8 cellular contexts compared by ENCODE assay signal in the genomic region with DNA sequence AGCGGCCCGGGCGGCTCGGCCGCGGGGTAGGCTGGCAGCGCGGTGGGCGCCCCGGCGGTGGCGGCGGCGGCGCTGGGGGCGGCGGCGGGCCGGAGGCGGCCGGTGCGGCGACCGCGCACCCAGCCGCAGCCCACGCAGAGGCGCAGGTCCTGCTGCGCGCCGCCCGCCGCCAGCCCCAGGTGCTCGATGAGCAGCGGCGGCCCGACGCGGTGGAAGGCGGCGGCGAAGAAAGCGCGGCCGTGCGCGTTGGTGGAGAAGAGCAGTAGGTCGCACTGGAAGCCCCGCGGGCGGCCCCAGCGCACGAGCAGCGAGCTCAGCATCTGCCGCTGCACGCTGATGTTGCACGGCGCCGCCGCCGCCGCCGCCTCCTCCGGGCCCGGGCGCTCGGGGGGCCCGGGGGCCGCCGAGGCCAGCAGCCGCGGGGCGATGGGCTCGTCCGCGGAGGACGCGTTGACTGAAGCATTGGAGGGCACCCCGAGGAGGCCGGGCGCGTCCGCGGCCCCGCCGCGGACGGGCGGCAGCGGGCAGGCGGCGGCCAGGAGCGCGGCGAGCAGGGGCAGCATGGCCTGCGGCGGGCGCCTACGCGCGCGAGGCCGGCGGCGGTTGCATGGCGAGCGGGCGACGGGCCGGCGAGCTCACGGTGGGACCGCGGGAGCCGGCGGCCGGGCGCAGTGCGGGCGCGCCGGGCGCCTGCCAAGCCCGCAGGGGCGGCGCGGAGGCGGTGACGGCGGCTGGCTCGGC. TPM values are rescaled to one million over a fixed set of nuclear protein-coding genes. Genes with fewer than 3 reads are reported as not detected.
DNase-seq lines count a peak whose midpoint lies in the region; TF ChIP-seq lines count a peak whose summit lies in the region.

No MANE protein-coding gene starts in this region.

- H3K4ac ChIP-seq in neuronal stem cell (ENCODE audit: low read length) = no peak overlapping the region

- intact Hi-C loops in CD4-positive, alpha-beta memory T cell (cut with micrococcal nuclease) = no loop called here

- H2BK12ac ChIP-seq in neuronal stem cell (ENCODE audit: low read length) = no peak overlapping the region

- CTCF ChIA-PET in CD4-positive, alpha-beta memory T cell (lab: Charles Lee; ENCODE audit: partially characterized antibody) = interaction anchor here (6.0 kb wide), 1 partner anchor 184 kb away, joined by 29 read pairs; no protein-coding TSS in a partner anchor

- no peak overlapping the region for H2AFZ ChIP-seq in fibroblast of lung (ENCODE audit: low read length)
- peak overlapping the region; percentile 93 for H2AFZ ChIP-seq in neuronal stem cell (ENCODE audit: low read length)

- H3K4me3 Mint-ChIP-seq in CD4-positive, alpha-beta memory T cell = peak overlapping the region in 1 of 8 donors; percentile 17

- no peak for TF ChIP-seq CTCF in GM20000 (IDR thresholded peaks at IDR 0.05; ENCODE audit: extremely low read depth, missing control alignments)
- no peak for TF ChIP-seq CTCF in fibroblast of lung (conservative IDR thresholded peaks at IDR 0.05 in 1 of 2, IDR thresholded peaks at IDR 0.05 in 1 of 2; ENCODE audit: low read depth in 1 of 2, low read length in 2 of 2)

- no peak overlapping the region for H4K8ac ChIP-seq in neuronal stem cell (ENCODE audit: low read depth, low read length)

- no peak overlapping the region for H3K14ac ChIP-seq in neuronal stem cell (ENCODE audit: low read length)

- no peak overlapping the region for H3K4me2 ChIP-seq in fibroblast of lung (ENCODE audit: extremely low read depth, insufficient read depth, low read length)
- peak overlapping the region; percentile 89 for H3K4me2 ChIP-seq in neuronal stem cell (ENCODE audit: insufficient read depth, low read length, poor library complexity, severe bottlenecking)

- peak in 4 of 5 donors; percentile 24 to 38 (median 32) for DNase-seq in CD4-positive, alpha-beta memory T cell
- peak; percentile 78 for DNase-seq in GM20000 (ENCODE audit: low spot score)
- DNase-seq in HuH-7.5 (ENCODE audit: low spot score) = peak; percentile 49
- peak; percentile 43 for DNase-seq in activated CD8-positive, alpha-beta memory T cell treated with anti-CD3 and anti-CD28 coated beads, Interleukin-2, amount 50 U/mL, for 4 hours
- peak in 1 of 2 donors; percentile 43 for DNase-seq in fibroblast of lung (ENCODE audit: low read depth in 2 of 2)
- DNase-seq in neuronal stem cell (ENCODE audit: low spot score) = peak; percentile 27
- no peak for DNase-seq in NCI-H226
- DNase-seq in COLO829 (ENCODE audit: low spot score) = no peak

- no peaks in the 10 kb centered on the region for H3K36me3 Mint-ChIP-seq in CD4-positive, alpha-beta memory T cell

- H2BK5ac ChIP-seq in neuronal stem cell (ENCODE audit: low read length) = no peak overlapping the region

- no peak overlapping the region for H2BK120ac ChIP-seq in neuronal stem cell (ENCODE audit: low read depth, low read length)

- H4K20me1 ChIP-seq in fibroblast of lung (ENCODE audit: control insufficient read depth, extremely low read depth, insufficient read depth, low read length) = no peaks in the 10 kb centered on the region

- H3K9me3 Mint-ChIP-seq in CD4-positive, alpha-beta memory T cell = no peaks in the 10 kb centered on the region

- no peak overlapping the region for H4K91ac ChIP-seq in neuronal stem cell (ENCODE audit: low read depth, low read length, poor library complexity)

- H3K4me1 ChIP-seq in CD4-positive, alpha-beta memory T cell (ENCODE audit: insufficient read depth, low read length) = peaks cover 11% of the 10 kb centered on the region
- H3K4me1 ChIP-seq in fibroblast of lung (ENCODE audit: control insufficient read depth, extremely low read depth, insufficient read depth, low read length) (peaks cover 3% of the 10 kb centered on the region), neuronal stem cell (ENCODE audit: control insufficient read depth in 2 of 2, insufficient read depth in 1 of 2, low read depth in 1 of 2, low read length in 2 of 2) (peaks cover 15 to 18% of the 10 kb centered on the region in 2 donors)

- no peaks in the 10 kb centered on the region for H3K79me1 ChIP-seq in neuronal stem cell (ENCODE audit: low read depth, low read length)

- H2BK15ac ChIP-seq in neuronal stem cell (ENCODE audit: low read length) = no peak overlapping the region

- H2AK5ac ChIP-seq in neuronal stem cell (ENCODE audit: low read depth, low read length) = no peak overlapping the region

- WGBS in neuronal stem cell (ENCODE audit: extremely low coverage in 2 of 2, insufficient read length in 2 of 2, insufficient replicate concordance in 1 of 2), 2 donors = no CpG with 5 or more reads among the region's 131 CpGs

- POLR2A ChIA-PET in CD4-positive, alpha-beta memory T cell (lab: Charles Lee; ENCODE audit: partially characterized antibody) = interaction anchor here (1.6 kb wide), 1 partner anchor 16 kb away, joined by 4 read pairs; no protein-coding TSS in a partner anchor

- peak overlapping the region; percentile 89 for H3K18ac ChIP-seq in neuronal stem cell (ENCODE audit: low read length)

- peaks cover 7 to 17% (median 13%) of the 10 kb centered on the region in 4 donors for H3K4me1 Mint-ChIP-seq in CD4-positive, alpha-beta memory T cell

- H3K9me3 ChIP-seq in CD4-positive, alpha-beta memory T cell (ENCODE audit: control insufficient read depth in 1 of 2, low read length in 2 of 2) = no peaks in the 10 kb centered on the region
- H3K9me3 ChIP-seq in fibroblast of lung (ENCODE audit: control insufficient read depth, insufficient read depth, low read depth, low read length) = no peaks in the 10 kb centered on the region
- no peaks in the 10 kb centered on the region for H3K9me3 ChIP-seq in neuronal stem cell (replicated peaks in 1 of 2; ENCODE audit: control insufficient read depth in 2 of 2, insufficient read depth in 1 of 2, low read depth in 1 of 2, low read length in 2 of 2)

- no peak overlapping the region for H3K27ac ChIP-seq in CD4-positive, alpha-beta memory T cell (ENCODE audit: low read depth, low read length)
- H3K27ac ChIP-seq in fibroblast of lung (ENCODE audit: insufficient read depth, low read length) = peak overlapping the region; percentile 89
- no peak overlapping the region for H3K27ac ChIP-seq in neuronal stem cell (replicated peaks; ENCODE audit: low read length)

- H3K23ac ChIP-seq in neuronal stem cell (ENCODE audit: low read depth, low read length, poor library complexity) = peak overlapping the region; percentile 90

- peaks cover 50 to 67% of the 10 kb centered on the region in 2 donors for H3K27me3 Mint-ChIP-seq in CD4-positive, alpha-beta memory T cell

- peaks cover 46% of the 10 kb centered on the region for H3K27me3 ChIP-seq in CD4-positive, alpha-beta memory T cell (ENCODE audit: insufficient read depth, low read length)
- H3K27me3 ChIP-seq in fibroblast of lung (ENCODE audit: control insufficient read depth, insufficient read depth, low read length) = no peaks in the 10 kb centered on the region
- H3K27me3 ChIP-seq in neuronal stem cell (ENCODE audit: control insufficient read depth in 3 of 3, insufficient read depth in 3 of 3, low read depth in 1 of 3, low read length in 3 of 3) = peaks cover 0 to 3% (median 3%) of the 10 kb centered on the region in 3 experiments

- H3K79me2 ChIP-seq in fibroblast of lung (ENCODE audit: control insufficient read depth, insufficient read depth, low read length) = peaks cover 35% of the 10 kb centered on the region

- H3K27ac Mint-ChIP-seq in CD4-positive, alpha-beta memory T cell = no peak overlapping the region

- H3K36me3 ChIP-seq in CD4-positive, alpha-beta memory T cell (ENCODE audit: insufficient read depth, low read length) = no peaks in the 10 kb centered on the region
- H3K36me3 ChIP-seq in fibroblast of lung (ENCODE audit: control insufficient read depth, insufficient read depth, low read length) (peaks cover 1% of the 10 kb centered on the region), neuronal stem cell (replicated peaks in 1 of 2; ENCODE audit: control insufficient read depth in 2 of 2, insufficient read depth in 2 of 2, low read length in 2 of 2) (no peaks in the 10 kb centered on the region)

- H3K9ac ChIP-seq in fibroblast of lung (ENCODE audit: insufficient read depth, low read length) (peak overlapping the region; percentile 84), neuronal stem cell (ENCODE audit: low read depth, low read length, poor library complexity) (peak overlapping the region; percentile 88)

- H3K4me3 ChIP-seq in CD4-positive, alpha-beta memory T cell (ENCODE audit: low read length in 2 of 2) = no peak overlapping the region
- H3K4me3 ChIP-seq in fibroblast of lung (replicated peaks in 1 of 4; ENCODE audit: control extremely low read depth in 1 of 4, insufficient read depth in 1 of 4, low read depth in 3 of 4, low read length in 4 of 4) = peak overlapping the region; percentile 44 to 91 (median 72)
- peak overlapping the region; percentile 57 to 89 for H3K4me3 ChIP-seq in neuronal stem cell (ENCODE audit: low read length in 2 of 2)

RNA-seq across cellular contexts. Expression of gene TMEM158, which starts 0.5 kb away (rescaled TPM):
- not detected for total RNA-seq in CD4-positive, alpha-beta memory T cell
- polyA plus RNA-seq in CD4-positive, alpha-beta memory T cell = not detected
- total RNA-seq in fibroblast of lung = 79.4 and 125 TPM in 2 replicates
- polyA plus RNA-seq in fibroblast of lung = 31.6 and 118 TPM in 2 replicates
- polyA plus RNA-seq in fibroblast of lung (2012) = 81.9 and 292 TPM in 2 replicates
- polyA minus RNA-seq in fibroblast of lung (ENCODE audit: low replicate concordance) = 10.1 and 26.1 TPM in 2 replicates
- 9.2 TPM for polyA plus RNA-seq in neuronal stem cell (2013, experiment 1 of 2)
- polyA plus RNA-seq in neuronal stem cell (2013, experiment 2 of 2) = 9.1 TPM

Comparison
In these comparisons a context has a peak if more than half of its experiments do, and no peak if none do; other contexts are left out.
1. DNase-seq: peak in CD4-positive, alpha-beta memory T cell (4 of 5), GM20000 (single experiment), HuH-7.5 (single experiment), activated CD8-positive, alpha-beta memory T cell treated with anti-CD3 and anti-CD28 coated beads, Interleukin-2, amount 50 U/mL, for 4 hours (single experiment) and neuronal stem cell (single experiment); none in NCI-H226 (single experiment) and COLO829 (single experiment).
2. H3K4me3 ChIP-seq: peak in fibroblast of lung (4 of 4) and neuronal stem cell (2 of 2); none in CD4-positive, alpha-beta memory T cell (0 of 2).
3. RNA of gene TMEM158, which starts 0.5 kb away (total RNA-seq): 79.4 to 125 TPM in fibroblast of lung; not detected in CD4-positive, alpha-beta memory T cell; every median in the first group is over 10 times any median in the second.